ENCODE assay signal across 8 cellular contexts in the genomic region with DNA sequence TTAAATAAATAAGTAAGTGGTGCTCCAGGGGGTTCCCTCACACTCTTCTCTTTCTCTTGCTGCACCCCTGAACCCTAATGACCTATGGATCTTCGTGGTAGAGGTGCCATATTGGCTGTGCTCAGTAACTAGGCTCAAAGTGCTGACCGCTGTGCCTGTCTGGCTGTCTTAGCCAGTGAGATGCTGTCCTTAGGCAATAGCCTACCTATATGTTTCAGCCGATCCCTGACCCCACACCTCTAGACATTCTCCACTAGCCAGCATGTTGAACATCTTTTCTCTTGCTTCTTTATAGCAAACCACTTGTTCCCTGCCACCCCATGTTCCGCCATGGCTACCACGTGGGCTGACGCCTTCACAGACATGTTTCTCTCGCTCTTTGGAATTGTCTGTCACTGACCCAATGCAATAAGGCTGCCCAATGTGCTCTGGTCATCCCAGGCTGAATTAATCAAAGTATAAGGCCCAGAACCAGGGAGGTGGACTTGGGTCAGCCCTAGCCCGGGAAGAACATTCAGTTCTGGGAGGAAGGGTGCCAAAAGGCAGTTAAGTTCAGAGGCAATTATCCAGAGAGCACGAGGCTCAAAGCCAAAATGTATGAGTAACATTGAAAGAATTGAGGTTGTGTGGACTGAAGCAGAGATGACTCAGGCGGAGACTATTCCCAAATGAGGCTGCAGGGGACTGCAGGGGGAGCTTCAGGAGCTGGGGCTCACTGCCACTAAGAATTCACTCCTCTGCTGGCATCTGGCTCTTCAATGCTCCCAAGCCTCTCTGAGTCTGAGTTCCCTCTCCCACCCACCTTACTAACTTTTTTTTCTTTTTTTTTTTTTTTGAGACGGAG. TPM values are rescaled to one million over a fixed set of nuclear protein-coding genes. Genes with fewer than 3 reads are reported as not detected.
A peak's percentile ranks its signal among the peaks of the same experiment; 100 is the strongest.
DNase-seq lines count a peak whose midpoint lies in the region; ATAC-seq, FAIRE-seq and TF ChIP-seq lines count a peak whose summit lies in the region.

No MANE protein-coding gene starts in this region.

- H3K9me3 ChIP-seq in HEK293 (ENCODE audit: control insufficient read depth, insufficient read depth, low read depth, low read length) (no peaks in the 10 kb centered on the region), small intestine (ENCODE audit: control insufficient read depth, low read depth) (no peaks in the 10 kb centered on the region)

- H3K4me3 ChIP-seq in HEK293 (ENCODE audit: low read depth, low read length), result no peak overlapping the region
- H3K4me3 ChIP-seq in small intestine (ENCODE audit: low read depth in 1 of 2, low read length in 2 of 2), result no peak overlapping the region

- no peaks in the 10 kb centered on the region for H3K36me3 ChIP-seq in HEK293 (ENCODE audit: control insufficient read depth in 2 of 2, insufficient read depth in 1 of 2, low read length in 2 of 2)
- no peaks in the 10 kb centered on the region for H3K36me3 ChIP-seq in small intestine (ENCODE audit: control insufficient read depth in 2 of 2, insufficient read depth in 2 of 2, low read length in 2 of 2)

- no peaks in the 10 kb centered on the region for H3K4me1 ChIP-seq in HEK293 (ENCODE audit: control insufficient read depth, insufficient read depth, low read length)
- H3K4me1 ChIP-seq in small intestine (ENCODE audit: control insufficient read depth in 2 of 2, insufficient read depth in 1 of 2, low read depth in 1 of 2, low read length in 1 of 2), result peaks cover 0 to 4% of the 10 kb centered on the region in 2 donors

- POLR2A ChIA-PET in HEK293 (lab: Yijun Ruan, JAX), result interaction anchor here (0.7 kb wide), 1 partner anchor 92 kb away, joined by 3 read pairs; no protein-coding TSS in a partner anchor

- WGBS in small intestine, 3 donors, result 57 to 62% (median 59%) methylated on average over 11 of the region's 11 CpGs

- TF ChIP-seq CTCF in HEK293 (tag by site-specific recombination; IDR thresholded peaks at IDR 0.05), result no peak

- FAIRE-seq in small intestine (lab: Jason Lieb, UNC), result no peak

- H3K27ac ChIP-seq in HEK293 (ENCODE audit: extremely low read depth, low read depth, low read length) (no peak overlapping the region), small intestine (ENCODE audit: low read depth in 1 of 2, low read length in 1 of 2) (peak overlapping the region in 1 of 2 donors; percentile 89)

- H3K27me3 ChIP-seq in small intestine (ENCODE audit: control insufficient read depth in 2 of 2, insufficient read depth in 2 of 2, low read length in 2 of 2), result no peaks in the 10 kb centered on the region

- DNase-seq in amygdala (lab: John Stamatoyannopoulos, UW) (peak in 39 of 56 donors; percentile 1 to 66 (median 21)), hepatic stellate cell (ENCODE audit: low spot score) (peak; percentile 93), small intestine (peak; percentile 21), SHP77 (lab: John Stamatoyannopoulos, UW) (no peak)

- CTCF ChIA-PET in HEK293 (lab: Yijun Ruan, JAX), result no interaction called here

- ATAC-seq in HG03039 (IDR thresholded peaks at IDR 0.05; ENCODE audit: unreplicated experiment), result no peak
- no peak for ATAC-seq in HG03097 (IDR thresholded peaks at IDR 0.05; ENCODE audit: low FRiP score, unreplicated experiment)
- no peak for ATAC-seq in GM21786 (IDR thresholded peaks at IDR 0.05; ENCODE audit: unreplicated experiment)

TF ChIP-seq in HEK293, 187 proteins besides CTCF, POLR2A, EP300 and RAD21 (continues in another document):
- TF ChIP-seq ZNF629 (tag by site-specific recombination; IDR thresholded peaks at IDR 0.05) (peak; percentile 87), ZNF692 (tag by site-specific recombination; IDR thresholded peaks at IDR 0.05) (0 out of 2 replicates have a peak, but pooled peaks have one; percentile 42), ZBTB21 (tag by site-specific recombination; IDR thresholded peaks at IDR 0.05) (peak; percentile 51), ZEB2 (tag by site-specific recombination; IDR thresholded peaks at IDR 0.05) (peak; percentile 78), ZNF366 (tag by site-specific recombination; conservative IDR thresholded peaks at IDR 0.05) (peak; percentile 17; the same call in 1 of the 2 replicates), SP7 (tag by site-specific recombination; IDR thresholded peaks at IDR 0.05) (0 out of 2 replicates have a peak, but pooled peaks have one; percentile 30), ZNF660 (tag by site-specific recombination; IDR thresholded peaks at IDR 0.05) (peak; percentile 85), ZNF701 (tag by site-specific recombination; IDR thresholded peaks at IDR 0.05) (no peak), ZNF600 (tag by site-specific recombination; IDR thresholded peaks at IDR 0.05) (peak; percentile 72; the same call in 1 of the 2 replicates), GLIS2 (tag by site-specific recombination; IDR thresholded peaks at IDR 0.05) (peak; percentile 28; the same call in 1 of the 2 replicates), ZNF266 (tag by site-specific recombination; IDR thresholded peaks at IDR 0.05; ENCODE audit: low read depth) (no peak), ZBTB49 (tag by site-specific recombination; IDR thresholded peaks at IDR 0.05; ENCODE audit: low read depth) (no peak), ZNF626 (tag by site-specific recombination; IDR thresholded peaks at IDR 0.05) (no peak), ZNF624 (tag by site-specific recombination; IDR thresholded peaks at IDR 0.05) (no peak), OSR2 (tag by site-specific recombination; IDR thresholded peaks at IDR 0.05) (peak; percentile 35; the same call in 1 of the 2 replicates)
- TF ChIP-seq, protein P1, sequence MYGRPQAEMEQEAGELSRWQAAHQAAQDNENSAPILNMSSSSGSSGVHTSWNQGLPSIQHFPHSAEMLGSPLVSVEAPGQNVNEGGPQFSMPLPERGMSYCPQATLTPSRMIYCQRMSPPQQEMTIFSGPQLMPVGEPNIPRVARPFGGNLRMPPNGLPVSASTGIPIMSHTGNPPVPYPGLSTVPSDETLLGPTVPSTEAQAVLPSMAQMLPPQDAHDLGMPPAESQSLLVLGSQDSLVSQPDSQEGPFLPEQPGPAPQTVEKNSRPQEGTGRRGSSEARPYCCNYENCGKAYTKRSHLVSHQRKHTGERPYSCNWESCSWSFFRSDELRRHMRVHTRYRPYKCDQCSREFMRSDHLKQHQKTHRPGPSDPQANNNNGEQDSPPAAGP (tag by site-specific recombination; IDR thresholded peaks at IDR 0.05), result no peak
- TF ChIP-seq, protein P2, sequence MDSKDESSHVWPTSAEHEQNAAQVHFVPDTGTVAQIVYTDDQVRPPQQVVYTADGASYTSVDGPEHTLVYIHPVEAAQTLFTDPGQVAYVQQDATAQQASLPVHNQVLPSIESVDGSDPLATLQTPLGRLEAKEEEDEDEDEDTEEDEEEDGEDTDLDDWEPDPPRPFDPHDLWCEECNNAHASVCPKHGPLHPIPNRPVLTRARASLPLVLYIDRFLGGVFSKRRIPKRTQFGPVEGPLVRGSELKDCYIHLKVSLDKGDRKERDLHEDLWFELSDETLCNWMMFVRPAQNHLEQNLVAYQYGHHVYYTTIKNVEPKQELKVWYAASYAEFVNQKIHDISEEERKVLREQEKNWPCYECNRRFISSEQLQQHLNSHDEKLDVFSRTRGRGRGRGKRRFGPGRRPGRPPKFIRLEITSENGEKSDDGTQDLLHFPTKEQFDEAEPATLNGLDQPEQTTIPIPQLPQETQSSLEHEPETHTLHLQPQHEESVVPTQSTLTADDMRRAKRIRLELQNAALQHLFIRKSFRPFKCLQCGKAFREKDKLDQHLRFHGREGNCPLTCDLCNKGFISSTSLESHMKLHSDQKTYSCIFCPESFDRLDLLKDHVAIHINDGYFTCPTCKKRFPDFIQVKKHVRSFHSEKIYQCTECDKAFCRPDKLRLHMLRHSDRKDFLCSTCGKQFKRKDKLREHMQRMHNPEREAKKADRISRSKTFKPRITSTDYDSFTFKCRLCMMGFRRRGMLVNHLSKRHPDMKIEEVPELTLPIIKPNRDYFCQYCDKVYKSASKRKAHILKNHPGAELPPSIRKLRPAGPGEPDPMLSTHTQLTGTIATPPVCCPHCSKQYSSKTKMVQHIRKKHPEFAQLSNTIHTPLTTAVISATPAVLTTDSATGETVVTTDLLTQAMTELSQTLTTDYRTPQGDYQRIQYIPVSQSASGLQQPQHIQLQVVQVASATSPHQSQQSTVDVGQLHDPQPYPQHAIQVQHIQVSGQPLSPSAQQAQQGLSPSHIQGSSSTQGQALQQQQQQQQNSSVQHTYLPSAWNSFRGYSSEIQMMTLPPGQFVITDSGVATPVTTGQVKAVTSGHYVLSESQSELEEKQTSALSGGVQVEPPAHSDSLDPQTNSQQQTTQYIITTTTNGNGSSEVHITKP (tag by site-specific recombination; IDR thresholded peaks at IDR 0.05), result peak; percentile 45; the same call in 1 of the 2 replicates

RNA-seq across cellular contexts. Expression of gene TNRC6A, which starts 28.7 kb away (rescaled TPM):
- polyA plus RNA-seq in small intestine, result 10 to 100 TPM in 2 of 3 donors, 1 to 10 TPM in 1; 8.1 to 15.9 (median 12.4) TPM

Comparison
In these comparisons a context has a peak if more than half of its experiments do, and no peak if none do; other contexts are left out.
1. DNase-seq: peak in amygdala (39 of 56), hepatic stellate cell (single experiment) and small intestine (single experiment); none in SHP77 (0 of 2).